ENCODE assay signal across 8 cellular contexts in the genomic region with DNA sequence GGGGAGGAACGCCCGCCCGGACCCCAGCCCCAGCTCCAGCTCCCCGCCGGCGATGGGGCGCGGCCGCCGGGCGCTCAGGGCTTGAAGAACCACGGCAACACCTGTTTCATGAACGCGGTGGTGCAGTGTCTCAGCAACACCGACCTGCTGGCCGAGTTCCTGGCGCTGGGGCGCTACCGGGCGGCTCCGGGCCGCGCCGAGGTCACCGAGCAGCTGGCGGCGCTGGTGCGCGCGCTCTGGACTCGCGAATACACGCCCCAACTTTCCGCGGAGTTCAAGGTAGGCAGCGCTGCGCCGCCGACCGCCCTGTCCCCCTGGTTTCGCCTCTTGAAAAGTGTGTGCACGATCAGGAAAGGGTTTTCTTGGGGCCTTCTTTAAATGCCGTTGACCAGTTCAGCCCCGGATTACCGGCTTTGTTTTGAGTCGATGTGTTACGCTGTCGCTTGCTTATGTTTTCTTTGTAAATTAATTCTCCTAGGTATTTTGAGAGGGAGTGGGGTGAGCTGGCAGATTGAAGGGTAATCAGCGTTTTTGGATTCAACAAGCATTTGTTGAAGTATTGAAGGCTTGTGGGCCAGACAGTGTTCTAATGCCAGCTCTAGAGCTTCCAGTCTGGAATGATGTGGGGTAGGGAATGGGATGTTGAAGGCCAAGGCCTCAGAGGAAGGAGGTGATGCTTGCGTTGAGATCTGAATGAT. TPM values are rescaled to one million over a fixed set of nuclear protein-coding genes. Genes with fewer than 3 reads are reported as not detected.
DNase-seq lines count a peak whose midpoint lies in the region; ATAC-seq, FAIRE-seq and TF ChIP-seq lines count a peak whose summit lies in the region.

No MANE protein-coding gene starts in this region.

- peaks cover 20% of the 10 kb centered on the region for H3K4me1 Mint-ChIP-seq in activated CD8-positive, alpha-beta memory T cell treated with anti-CD3 and anti-CD28 coated beads, Interleukin-2, amount 10 ng/mL, durations not matched to agents 7 days and 5 days

- intact Hi-C loops in pancreas (cut with DNase I): no loop called here

- CTCF ChIA-PET in activated CD8-positive, alpha-beta memory T cell treated with anti-CD3 and anti-CD28 coated beads, Interleukin-2, amount 10 ng/mL, durations not matched to agents 7 days and 5 days (lab: Charles Lee): no interaction called here

- no peaks in the 10 kb centered on the region for H3K9me3 Mint-ChIP-seq in activated CD8-positive, alpha-beta memory T cell treated with anti-CD3 and anti-CD28 coated beads, Interleukin-2, amount 10 ng/mL, durations not matched to agents 7 days and 5 days (ENCODE audit: low read depth)

- no peak for TF ChIP-seq EP300 in gastroesophageal sphincter (IDR thresholded peaks at IDR 0.05)

- no peak for TF ChIP-seq POLR2A in gastroesophageal sphincter (IDR thresholded peaks at IDR 0.05)

- TF ChIP-seq CTCF in gastroesophageal sphincter (IDR thresholded peaks at IDR 0.05): no peak
- no peak for TF ChIP-seq CTCF in pancreas (IDR thresholded peaks at IDR 0.05)

- H3K27me3 ChIP-seq in gastroesophageal sphincter: peaks cover 91% of the 10 kb centered on the region
- H3K27me3 ChIP-seq in pancreas: no peaks in the 10 kb centered on the region

- H3K36me3 ChIP-seq in gastroesophageal sphincter (no peaks in the 10 kb centered on the region), pancreas (no peaks in the 10 kb centered on the region)

- FAIRE-seq in pancreas (lab: Jason Lieb, UNC): no peak

- H3K27ac ChIP-seq in gastroesophageal sphincter (no peak overlapping the region), pancreas (peak overlapping the region; percentile 85 to 97 (median 92))

- in situ Hi-C loops in G401 (cut with HindIII; ENCODE audit: low sequenced_read_pairs): no loop called here

- H3K4me3 ChIP-seq in Jurkat, Clone E6-1 (ENCODE audit: low read length): peak overlapping the region; percentile 69; the same call in 1 of the 2 replicates
- H3K4me3 ChIP-seq in gastroesophageal sphincter (peak overlapping the region; percentile 29 to 56), pancreas (peak overlapping the region; percentile 60 to 86 (median 76))

- H3K27me3 Mint-ChIP-seq in activated CD8-positive, alpha-beta memory T cell treated with anti-CD3 and anti-CD28 coated beads, Interleukin-2, amount 10 ng/mL, durations not matched to agents 7 days and 5 days: peaks cover 52% of the 10 kb centered on the region

- H3K4me3 Mint-ChIP-seq in activated CD8-positive, alpha-beta memory T cell treated with anti-CD3 and anti-CD28 coated beads, Interleukin-2, amount 10 ng/mL, durations not matched to agents 7 days and 5 days: peak overlapping the region; percentile 63

- DNase-seq in G401 (ENCODE audit: low spot score): peak; percentile 6
- no peak for DNase-seq in Jurkat, Clone E6-1 (ENCODE audit: low read depth, low spot score)
- peak; percentile 40 for DNase-seq in activated CD8-positive, alpha-beta memory T cell treated with anti-CD3 and anti-CD28 coated beads, Interleukin-2, amount 10 ng/mL, durations not matched to agents 7 days and 5 days
- DNase-seq in pancreas: peak; percentile 75 to 90 (median 82)
- no peak for DNase-seq in COLO829 (ENCODE audit: low spot score)
- DNase-seq in NK-92 (lab: John Stamatoyannopoulos, UW; ENCODE audit: unreplicated experiment): no peak

- H3K27ac Mint-ChIP-seq in activated CD8-positive, alpha-beta memory T cell treated with anti-CD3 and anti-CD28 coated beads, Interleukin-2, amount 10 ng/mL, durations not matched to agents 7 days and 5 days: peak overlapping the region; percentile 14

- H3K36me3 Mint-ChIP-seq in activated CD8-positive, alpha-beta memory T cell treated with anti-CD3 and anti-CD28 coated beads, Interleukin-2, amount 10 ng/mL, durations not matched to agents 7 days and 5 days: no peaks in the 10 kb centered on the region

- ATAC-seq in activated CD8-positive, alpha-beta memory T cell treated with anti-CD3 and anti-CD28 coated beads, Interleukin-2, amount 10 ng/mL, durations not matched to agents 7 days and 5 days: peak; percentile 60
- no peak for ATAC-seq in gastroesophageal sphincter
- ATAC-seq in pancreas: peak; percentile 59 to 77 (median 69)
- no peak for ATAC-seq in HG02763 (IDR thresholded peaks at IDR 0.05; ENCODE audit: unreplicated experiment)

- H3K4me1 ChIP-seq in gastroesophageal sphincter (peaks cover 0 to 24% (median 11%) of the 10 kb centered on the region in 3 donors), pancreas (peaks cover 0 to 15% (median 4%) of the 10 kb centered on the region in 3 donors)

- H3K9me3 ChIP-seq in gastroesophageal sphincter: no peaks in the 10 kb centered on the region
- no peaks in the 10 kb centered on the region for H3K9me3 ChIP-seq in pancreas

- WGBS in gastroesophageal sphincter (ENCODE audit: low coverage in 1 of 2), 2 donors: 13% methylated on average over 3 of the region's 50 CpGs; no CpG with 5 or more reads in 1 of the 2 donors
- 1% methylated on average over 47 to 50 of the region's 50 CpGs for WGBS in pancreas, 2 donors

RNA-seq across cellular contexts. Expression of a gene that starts 0.7 kb away (rescaled TPM):
- total RNA-seq in G401 (2014; rRNA removed; shearing (Covaris generic)): 2.8 and 3.0 TPM in 2 replicates
- polyA plus RNA-seq in Jurkat, Clone E6-1 (2012; ENCODE audit: insufficient read depth, insufficient read length): 3.5 TPM
- under 1 TPM; 0.28 to 0.29 TPM for total RNA-seq in activated CD8-positive, alpha-beta memory T cell treated with anti-CD3 and anti-CD28 coated beads, Interleukin-2, amount 10 ng/mL, durations not matched to agents 7 days and 5 days
- total RNA-seq in gastroesophageal sphincter (under 1 TPM in 2 of 4 donors, not detected in 2; 0.17 to 0.27 TPM), pancreas (1 to 10 TPM; 2.6 to 5.7 (median 3.9) TPM)
- polyA plus RNA-seq in pancreas: 1 to 10 TPM; 4.6 to 5.1 TPM

Comparison
In these comparisons a context has a peak if more than half of its experiments do, and no peak if none do; other contexts are left out.
1. DNase-seq: peak in G401 (single experiment), activated CD8-positive, alpha-beta memory T cell treated with anti-CD3 and anti-CD28 coated beads, Interleukin-2, amount 10 ng/mL, durations not matched to agents 7 days and 5 days (single experiment) and pancreas (6 of 6); none in Jurkat, Clone E6-1 (single experiment), COLO829 (single experiment) and NK-92 (single experiment).
2. ATAC-seq: peak in activated CD8-positive, alpha-beta memory T cell treated with anti-CD3 and anti-CD28 coated beads, Interleukin-2, amount 10 ng/mL, durations not matched to agents 7 days and 5 days (single experiment) and pancreas (4 of 4); none in gastroesophageal sphincter (single experiment) and HG02763 (single experiment).
3. H3K27ac ChIP-seq: peak in pancreas (4 of 4); none in gastroesophageal sphincter (0 of 4).
4. Peak in every context shown above with its lines, with median percentiles within 50 percentile points of each other: H3K4me3 ChIP-seq.